ENCODE assay signal across 9 cellular contexts in genomic region chr6:169831450-169832246, GRCh38.
DNase-seq lines count a peak whose midpoint lies in the region; ATAC-seq and TF ChIP-seq lines count a peak whose summit lies in the region.
"Had no signal": no experiment of that assay in that cellular context is flagged by ENCODE, and none has a peak within 500 bp of the region (broad histone marks: within the 10 kb centered on the region; RNA-seq: fewer than 3 reads in every experiment).

No MANE protein-coding gene starts in this region.

- H3K9ac ChIP-seq in OCI-LY1 (ENCODE audit: low read length), result no peak overlapping the region

- WGBS in esophagus muscularis mucosa, result 34% methylated on average over 32 of the region's 32 CpGs

- H3K4me3 ChIP-seq in OCI-LY1 (ENCODE audit: low read depth, low read length, poor library complexity, severe bottlenecking) (no peak overlapping the region), esophagus muscularis mucosa (no peak overlapping the region)
- H3K4me3 ChIP-seq: skin epidermis had no signal

- no peaks in the 10 kb centered on the region for H3K9me3 Mint-ChIP-seq in activated T-cell treated with anti-CD3 and anti-CD28 coated beads, Interleukin-2, amount 50 U/mL, for 24 hours
- H3K9me3 Mint-ChIP-seq in naive thymus-derived CD8-positive, alpha-beta T cell, result peaks cover 0 to 9% (median 2%) of the 10 kb centered on the region in 9 donors

- intact Hi-C loops in esophagus muscularis mucosa (cut with DNase I), result loop anchor here (2.0 to 10.0 kb wide), 2 partner anchors 463 to 697 kb away; partner anchors contain the start of gene DLL1

- H3K27ac Mint-ChIP-seq in activated T-cell treated with anti-CD3 and anti-CD28 coated beads, Interleukin-2, amount 50 U/mL, for 24 hours, result no peak overlapping the region
- H3K27ac Mint-ChIP-seq in naive thymus-derived CD8-positive, alpha-beta T cell, result peak overlapping the region in 2 of 10 donors; percentile 77 to 89

- H2AFZ ChIP-seq in OCI-LY1 (ENCODE audit: low read length), result no peak overlapping the region

- peak; percentile 86 for DNase-seq in DMS 273 (lab: John Stamatoyannopoulos, UW; ENCODE audit: unreplicated experiment)
- DNase-seq in DMS 273 treated with DMSO at 0.1 percent for 48 hours (lab: John Stamatoyannopoulos, UW), result no peak
- DNase-seq in HPDE6-E6E7 (ENCODE audit: extremely low spot score), result peak; percentile 54
- DNase-seq in activated T-cell treated with anti-CD3 and anti-CD28 coated beads, Interleukin-2, amount 50 U/mL, for 24 hours, result peak; percentile 83
- peak; percentile 94 for DNase-seq in esophagus muscularis mucosa (ENCODE audit: extremely low spot score)
- peak; percentile 38 to 83 (median 67) for DNase-seq in naive thymus-derived CD8-positive, alpha-beta T cell
- peak; percentile 36 to 49 for DNase-seq in stimulated activated CD8-positive, alpha-beta memory T cell treated with anti-CD3 and anti-CD28 coated beads, Interleukin-7, amount 100 ng/mL, for 4 hours (ENCODE audit: low read depth in 2 of 2)

- no peaks in the 10 kb centered on the region for H3K27me3 ChIP-seq in OCI-LY1 (ENCODE audit: insufficient read depth, low read length)
- H3K27me3 ChIP-seq in esophagus muscularis mucosa, result peaks cover 0 to 31% (median 0%) of the 10 kb centered on the region in 4 donors

- H3K79me2 ChIP-seq in OCI-LY1 (ENCODE audit: insufficient read depth, low read length), result no peaks in the 10 kb centered on the region

- no peak overlapping the region for H3K4me3 Mint-ChIP-seq in activated T-cell treated with anti-CD3 and anti-CD28 coated beads, Interleukin-2, amount 50 U/mL, for 24 hours
- H3K4me3 Mint-ChIP-seq in naive thymus-derived CD8-positive, alpha-beta T cell, result no peak overlapping the region

- peaks cover 3% of the 10 kb centered on the region for H3K4me1 Mint-ChIP-seq in activated T-cell treated with anti-CD3 and anti-CD28 coated beads, Interleukin-2, amount 50 U/mL, for 24 hours (ENCODE audit: low read depth)
- peaks cover 4 to 8% (median 5%) of the 10 kb centered on the region in 4 donors for H3K4me1 Mint-ChIP-seq in naive thymus-derived CD8-positive, alpha-beta T cell

- peak; percentile 86 for TF ChIP-seq CTCF in OCI-LY1 (IDR thresholded peaks at IDR 0.05; ENCODE audit: low read length)
- TF ChIP-seq CTCF in esophagus muscularis mucosa (IDR thresholded peaks at IDR 0.05), result peak; percentile 74 to 89 (median 83)

- TF ChIP-seq POLR2A in esophagus muscularis mucosa (IDR thresholded peaks at IDR 0.05; ENCODE audit: low read depth), result no peak

- H3K36me3 ChIP-seq in OCI-LY1 (ENCODE audit: insufficient read depth, low read length), result no peaks in the 10 kb centered on the region
- no peaks in the 10 kb centered on the region for H3K36me3 ChIP-seq in esophagus muscularis mucosa

- TF ChIP-seq EP300 in esophagus muscularis mucosa (IDR thresholded peaks at IDR 0.05), result no peak

- no peak overlapping the region for H3K4me2 ChIP-seq in OCI-LY1 (ENCODE audit: low read length)

- ATAC-seq in naive thymus-derived CD8-positive, alpha-beta T cell, result peak; percentile 66 to 77

- H3K9me3 ChIP-seq in OCI-LY1 (ENCODE audit: low read length) (no peaks in the 10 kb centered on the region), esophagus muscularis mucosa (no peaks in the 10 kb centered on the region)

- no peak overlapping the region for H3K27ac ChIP-seq in OCI-LY1 (ENCODE audit: low read depth, low read length, poor library complexity, severe bottlenecking)
- no peak overlapping the region for H3K27ac ChIP-seq in esophagus muscularis mucosa (replicated peaks in 1 of 4)

- no peaks in the 10 kb centered on the region for H3K36me3 Mint-ChIP-seq in activated T-cell treated with anti-CD3 and anti-CD28 coated beads, Interleukin-2, amount 50 U/mL, for 24 hours (ENCODE audit: low read depth)
- peaks cover 0 to 10% (median 0%) of the 10 kb centered on the region in 3 donors for H3K36me3 Mint-ChIP-seq in naive thymus-derived CD8-positive, alpha-beta T cell

- POLR2A ChIA-PET in naive thymus-derived CD8-positive, alpha-beta T cell (lab: Charles Lee), result no interaction called here

- no peaks in the 10 kb centered on the region for H4K20me1 ChIP-seq in OCI-LY1 (ENCODE audit: insufficient read depth, low read length)

- H3K27me3 Mint-ChIP-seq in activated T-cell treated with anti-CD3 and anti-CD28 coated beads, Interleukin-2, amount 50 U/mL, for 24 hours, result peaks cover 72% of the 10 kb centered on the region
- peaks cover 22 to 81% (median 42%) of the 10 kb centered on the region in 5 donors for H3K27me3 Mint-ChIP-seq in naive thymus-derived CD8-positive, alpha-beta T cell

- no peaks in the 10 kb centered on the region for H3K4me1 ChIP-seq in OCI-LY1 (ENCODE audit: insufficient read depth, low read length, severe bottlenecking)
- peaks cover 0 to 7% (median 4%) of the 10 kb centered on the region in 4 donors for H3K4me1 ChIP-seq in esophagus muscularis mucosa

- no peaks in the 10 kb centered on the region for H3K9me2 ChIP-seq in OCI-LY1 (ENCODE audit: low read depth, low read length)

- no peaks in the 10 kb centered on the region for H3F3A ChIP-seq in OCI-LY1 (ENCODE audit: insufficient read depth, low read length)
